In genomic region chr1:208148380-208148779, GRCh38 we compare ENCODE assay signal across 26 cellular contexts.
"Had no signal": no experiment of that assay in that cellular context is flagged by ENCODE, and none has a peak within 500 bp of the region (broad histone marks: within the 10 kb centered on the region; RNA-seq: fewer than 3 reads in every experiment).

No MANE protein-coding gene starts in this region.

- H3K4me1 ChIP-seq: testis had no signal

- ATAC-seq: stimulated activated effector memory CD8-positive, alpha-beta T cell treated with anti-CD3 and anti-CD28 coated beads, Interleukin-12 subunit alpha, Interleukin-12 subunit beta, amount 100 ng/mL, for 72 hours; stimulated activated memory B cell treated with anti-CD40 and anti-IgM and Interleukin-4, amounts not matched to agents 10 μg/mL and 1 μg/mL and 100 μg/mL, for 72 hours; stimulated activated naive B cell treated with anti-CD40 and anti-IgM and Interleukin-4, amounts not matched to agents 10 μg/mL and 1 μg/mL and 100 μg/mL, for 72 hours; stimulated activated naive CD8-positive, alpha-beta T cell treated with anti-CD3 and anti-CD28 coated beads, Interleukin-15, amount 100 ng/mL, for 72 hours; stimulated activated naive CD8-positive, alpha-beta T cell treated with anti-CD3 and anti-CD28 coated beads, Interleukin-15, Interleukin-2, amounts not matched to agents 100 U/mL and 50 U/mL, for 24 hours; upper lobe of right lung had no signal

- H3K36me3 ChIP-seq: stomach, suprapubic skin, thoracic aorta, thyroid gland, tibial artery, tibial nerve, transverse colon, upper lobe of right lung, uterus, vagina had no signal

- DNase-seq: stimulated activated CD4-positive, alpha-beta T cell treated with anti-CD3 and anti-CD28 coated beads, Interleukin-2, amount 100 ng/mL, for 48 hours; stimulated activated CD4-positive, alpha-beta T cell treated with anti-CD3 and anti-CD28 coated beads, Interleukin-4, amount 100 ng/mL, for 1 hour; stimulated activated CD4-positive, alpha-beta T cell treated with anti-CD3 and anti-CD28 coated beads, Interleukin-4, amount 100 ng/mL, for 24 hours; stimulated activated CD4-positive, alpha-beta T cell treated with anti-CD3 and anti-CD28 coated beads, Interleukin-4, amount 100 ng/mL, for 4 hours; stimulated activated CD8-positive, alpha-beta memory T cell treated with anti-CD3 and anti-CD28 coated beads, Interleukin-4, amount 100 ng/mL, for 48 hours; stimulated activated naive B cell treated with anti-CD40 and anti-IgM and Interleukin-4, amounts not matched to agents 10 μg/mL and 1 μg/mL and 100 μg/mL, for 72 hours; stimulated activated naive CD4-positive, alpha-beta T cell; stimulated activated naive CD4-positive, alpha-beta T cell treated with Interleukin-2 at 50 U/mL for 16 hours; stimulated activated naive CD8-positive, alpha-beta T cell treated with anti-CD3 and anti-CD28 coated beads, Interleukin-15, amount 100 ng/mL, for 72 hours; stimulated activated naive CD8-positive, alpha-beta T cell treated with anti-CD3 and anti-CD28 coated beads, Interleukin-15, Interleukin-2, amounts not matched to agents 100 U/mL and 50 U/mL, for 24 hours; stomach; substantia nigra; testis; thyroid gland; transverse colon; trophoblast cell; upper lobe of left lung; upper lobe of right lung; uterus had no signal

- H3K4me3 ChIP-seq: stomach, suprapubic skin, testis, thoracic aorta, thyroid gland, tibial artery, tibial nerve, transverse colon, upper lobe of left lung, upper lobe of right lung, uterus, vagina had no signal

- H3K9me3 ChIP-seq: stomach, suprapubic skin, testis, thoracic aorta, thyroid gland, tibial artery, tibial nerve, transverse colon, upper lobe of left lung, upper lobe of right lung, uterus, vagina had no signal

- H3K27ac ChIP-seq: stomach, suprapubic skin, testis, thoracic aorta, thyroid gland, tibial artery, tibial nerve, transverse colon, upper lobe of right lung, uterus, vagina had no signal

- H3K27me3 ChIP-seq: stomach, suprapubic skin, testis, thyroid gland, tibial artery, tibial nerve, transverse colon, upper lobe of left lung, upper lobe of right lung, uterus, vagina had no signal
